ENCODE assay signal across 24 cellular contexts in the genomic region with DNA sequence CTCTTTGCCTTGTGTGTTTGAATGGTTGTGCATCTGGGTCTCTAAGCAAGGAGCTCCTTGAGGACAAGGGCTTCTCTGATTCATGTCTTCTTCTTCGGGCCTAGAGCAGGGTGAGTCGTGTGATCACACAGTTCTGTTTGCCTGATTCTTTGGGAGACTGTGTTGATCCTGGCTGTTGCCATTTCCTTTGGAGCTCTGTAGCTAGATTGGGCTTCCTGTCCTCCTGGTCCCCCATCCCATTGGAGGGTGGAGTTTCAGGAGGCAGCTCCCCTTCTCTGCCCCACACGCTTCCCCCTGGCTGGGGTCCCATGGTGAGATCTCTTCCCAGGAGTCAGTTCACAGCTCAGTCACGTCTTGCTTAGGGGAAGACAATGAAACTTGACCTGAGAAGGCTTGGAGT.
DNase-seq lines count a peak whose midpoint lies in the region; ATAC-seq and TF ChIP-seq lines count a peak whose summit lies in the region.
"Had no signal": no experiment of that assay in that cellular context is flagged by ENCODE, and none has a peak within 500 bp of the region (broad histone marks: within the 10 kb centered on the region; RNA-seq: fewer than 3 reads in every experiment).

No MANE protein-coding gene starts in this region.

- H3K4me3 ChIP-seq in adrenal gland (no peak overlapping the region), upper lobe of right lung (no peak overlapping the region)
- H3K4me3 ChIP-seq: GM12878, GM23248 had no signal

- no peak for TF ChIP-seq POLR2A in adrenal gland (IDR thresholded peaks at IDR 0.05)

- 39 to 59% (median 57%) methylated on average over 4 of the region's 4 CpGs for WGBS in adrenal gland, 4 donors

- in situ Hi-C loops in G401 (cut with HindIII; ENCODE audit: low sequenced_read_pairs), result no loop called here

- intact Hi-C loops in adrenal gland (cut with DNase I), result no loop called here
- intact Hi-C loops in left cardiac atrium (cut with DNase I), result loop anchor here in 1 of 2 donors (5.0 kb wide), 1 partner anchor 108 kb away; no protein-coding TSS in a partner anchor
- intact Hi-C loops in upper lobe of right lung (cut with DNase I), result no loop called here

- H3K9me3 ChIP-seq in adrenal gland (replicated peaks in 1 of 3), result no peaks in the 10 kb centered on the region
- H3K9me3 ChIP-seq in upper lobe of right lung, result no peaks in the 10 kb centered on the region

- DNase-seq in adrenal gland, result peak in 2 of 7 donors; percentile 22 to 29
- peak; percentile 80 for DNase-seq in left cardiac atrium
- DNase-seq in upper lobe of right lung, result no peak
- DNase-seq in chondrocyte (ENCODE audit: low spot score), result no peak
- DNase-seq in activated T-cell treated with anti-CD3 and anti-CD28 coated beads, Interleukin-2, amount 50 U/mL, for 4 hours, result no peak
- no peak for DNase-seq in G401 (ENCODE audit: low spot score)
- DNase-seq: activated CD4-positive, alpha-beta T cell treated with anti-CD3 and anti-CD28 coated beads, Interleukin-2, amount 50 U/mL, for 48 hours; activated gamma-delta T cell treated with Interleukin-2 at 50 U/mL for 16 hours; CD8-positive, alpha-beta T cell; GM23248; hippocampal formation; mesendoderm; NCI-H1694 treated with DMSO at 0.1 percent for 48 hours; NCI-H526 treated with DMSO at 0.1 percent for 48 hours; small intestine; stimulated activated CD4-positive, alpha-beta T cell treated with anti-CD3 and anti-CD28 coated beads, Interleukin-2, amount 100 ng/mL, for 24 hours; T-helper 9 cell had no signal

- ATAC-seq in left cardiac atrium (peak; percentile 65 to 69), upper lobe of right lung (no peak)
- ATAC-seq in activated T-cell treated with anti-CD3 and anti-CD28 coated beads, Interleukin-2, amount 50 U/mL, for 4 hours, result no peak
- ATAC-seq: CD8-positive, alpha-beta T cell; GM12878; natural killer cell treated with Interleukin-12 subunit alpha and Interleukin-12 subunit beta and Interleukin-15 and Interleukin-18, amount 100 ng/mL, for 72 hours; stimulated activated effector memory CD8-positive, alpha-beta T cell treated with anti-CD3 and anti-CD28 coated beads, Interleukin-12 subunit alpha, Interleukin-12 subunit beta, amount 100 ng/mL, for 72 hours; WTC11 had no signal

- H3K9me3 Mint-ChIP-seq in nephron (no peaks in the 10 kb centered on the region), chondrocyte (ENCODE audit: low read depth) (no peaks in the 10 kb centered on the region)
- no peaks in the 10 kb centered on the region for H3K9me3 Mint-ChIP-seq in activated T-cell treated with anti-CD3 and anti-CD28 coated beads, Interleukin-2, amount 50 U/mL, for 4 hours
- H3K9me3 Mint-ChIP-seq: CD8-positive, alpha-beta T cell; dendritic cell treated with granulocyte-macrophage colony-stimulating factor and Interleukin-4, amounts not matched to agents 40 ng/mL and 50 ng/mL, for 4 days; natural killer cell treated with Interleukin-12 subunit alpha and Interleukin-12 subunit beta and Interleukin-15 and Interleukin-18, amount 100 ng/mL, for 72 hours; stimulated activated effector memory CD8-positive, alpha-beta T cell treated with anti-CD3 and anti-CD28 coated beads, Interleukin-12 subunit alpha, Interleukin-12 subunit beta, amount 100 ng/mL, for 72 hours; WTC11 had no signal

- H3K36me3 ChIP-seq in adrenal gland (replicated peaks in 1 of 2) (no peaks in the 10 kb centered on the region), upper lobe of right lung (no peaks in the 10 kb centered on the region)

- peak overlapping the region in 2 of 3 experiments; percentile 18 to 42 for H3K27ac Mint-ChIP-seq in nephron
- H3K27ac Mint-ChIP-seq in chondrocyte (ENCODE audit: unreplicated experiment), result no peak overlapping the region
- H3K27ac Mint-ChIP-seq: CD8-positive, alpha-beta T cell; dendritic cell treated with granulocyte-macrophage colony-stimulating factor and Interleukin-4, amounts not matched to agents 40 ng/mL and 50 ng/mL, for 4 days; natural killer cell treated with Interleukin-12 subunit alpha and Interleukin-12 subunit beta and Interleukin-15 and Interleukin-18, amount 100 ng/mL, for 72 hours; stimulated activated effector memory CD8-positive, alpha-beta T cell treated with anti-CD3 and anti-CD28 coated beads, Interleukin-12 subunit alpha, Interleukin-12 subunit beta, amount 100 ng/mL, for 72 hours; WTC11 had no signal

- H3K27me3 Mint-ChIP-seq in nephron (ENCODE audit: low read depth) (no peaks in the 10 kb centered on the region), chondrocyte (ENCODE audit: low read depth) (no peaks in the 10 kb centered on the region)
- H3K27me3 Mint-ChIP-seq in activated T-cell treated with anti-CD3 and anti-CD28 coated beads, Interleukin-2, amount 50 U/mL, for 4 hours (ENCODE audit: low read depth), result peaks cover 9% of the 10 kb centered on the region

- TF ChIP-seq CTCF in adrenal gland (IDR thresholded peaks at IDR 0.05), result no peak
- TF ChIP-seq CTCF in nephron (IDR thresholded peaks at IDR 0.05; ENCODE audit: unreplicated experiment in 3 of 3), result no peak
- TF ChIP-seq CTCF in upper lobe of right lung (IDR thresholded peaks at IDR 0.05), result no peak
- no peak for TF ChIP-seq CTCF in chondrocyte (IDR thresholded peaks at IDR 0.05)

- H3K36me3 Mint-ChIP-seq in nephron (ENCODE audit: low read depth), result no peaks in the 10 kb centered on the region
- no peaks in the 10 kb centered on the region for H3K36me3 Mint-ChIP-seq in chondrocyte (ENCODE audit: low read depth)
- H3K36me3 Mint-ChIP-seq in activated T-cell treated with anti-CD3 and anti-CD28 coated beads, Interleukin-2, amount 50 U/mL, for 4 hours (ENCODE audit: insufficient read depth), result no peaks in the 10 kb centered on the region
- H3K36me3 Mint-ChIP-seq: CD8-positive, alpha-beta T cell; natural killer cell treated with Interleukin-12 subunit alpha and Interleukin-12 subunit beta and Interleukin-15 and Interleukin-18, amount 100 ng/mL, for 72 hours; stimulated activated effector memory CD8-positive, alpha-beta T cell treated with anti-CD3 and anti-CD28 coated beads, Interleukin-12 subunit alpha, Interleukin-12 subunit beta, amount 100 ng/mL, for 72 hours; WTC11 had no signal

- H3K4me1 Mint-ChIP-seq in nephron (peaks cover 41% of the 10 kb centered on the region), chondrocyte (ENCODE audit: low read depth) (peaks cover 13% of the 10 kb centered on the region)
- no peaks in the 10 kb centered on the region for H3K4me1 Mint-ChIP-seq in activated T-cell treated with anti-CD3 and anti-CD28 coated beads, Interleukin-2, amount 50 U/mL, for 4 hours (ENCODE audit: low read depth)
- H3K4me1 Mint-ChIP-seq: stimulated activated effector memory CD8-positive, alpha-beta T cell treated with anti-CD3 and anti-CD28 coated beads, Interleukin-12 subunit alpha, Interleukin-12 subunit beta, amount 100 ng/mL, for 72 hours had no signal

- peak overlapping the region in 4 of 5 donors; percentile 18 to 77 (median 55) for H3K27ac ChIP-seq in adrenal gland
- H3K27ac ChIP-seq in upper lobe of right lung, result peak overlapping the region; percentile 7
- H3K27ac ChIP-seq: GM23248, KMS-11 had no signal

- H3K27me3 ChIP-seq in adrenal gland (no peaks in the 10 kb centered on the region), upper lobe of right lung (no peaks in the 10 kb centered on the region)

- H3K4me1 ChIP-seq in adrenal gland (replicated peaks in 1 of 2), result peaks cover 10 to 17% of the 10 kb centered on the region in 2 donors
- peaks cover 8% of the 10 kb centered on the region for H3K4me1 ChIP-seq in upper lobe of right lung

- no peak overlapping the region for H3K4me3 Mint-ChIP-seq in nephron
- no peak overlapping the region for H3K4me3 Mint-ChIP-seq in chondrocyte (ENCODE audit: unreplicated experiment)
- no peak overlapping the region for H3K4me3 Mint-ChIP-seq in activated T-cell treated with anti-CD3 and anti-CD28 coated beads, Interleukin-2, amount 50 U/mL, for 4 hours
- H3K4me3 Mint-ChIP-seq: CD8-positive, alpha-beta T cell; dendritic cell treated with granulocyte-macrophage colony-stimulating factor and Interleukin-4, amounts not matched to agents 40 ng/mL and 50 ng/mL, for 4 days; natural killer cell treated with Interleukin-12 subunit alpha and Interleukin-12 subunit beta and Interleukin-15 and Interleukin-18, amount 100 ng/mL, for 72 hours; stimulated activated effector memory CD8-positive, alpha-beta T cell treated with anti-CD3 and anti-CD28 coated beads, Interleukin-12 subunit alpha, Interleukin-12 subunit beta, amount 100 ng/mL, for 72 hours; WTC11 had no signal

Comparison
In these comparisons a context has a peak if more than half of its experiments do, and no peak if none do; other contexts are left out.
1. ATAC-seq: peak in left cardiac atrium (2 of 2); none in upper lobe of right lung (single experiment) and activated T-cell treated with anti-CD3 and anti-CD28 coated beads, Interleukin-2, amount 50 U/mL, for 4 hours (0 of 2).